Comparison of ENCODE assay signal across 15 cellular contexts in the genomic region with DNA sequence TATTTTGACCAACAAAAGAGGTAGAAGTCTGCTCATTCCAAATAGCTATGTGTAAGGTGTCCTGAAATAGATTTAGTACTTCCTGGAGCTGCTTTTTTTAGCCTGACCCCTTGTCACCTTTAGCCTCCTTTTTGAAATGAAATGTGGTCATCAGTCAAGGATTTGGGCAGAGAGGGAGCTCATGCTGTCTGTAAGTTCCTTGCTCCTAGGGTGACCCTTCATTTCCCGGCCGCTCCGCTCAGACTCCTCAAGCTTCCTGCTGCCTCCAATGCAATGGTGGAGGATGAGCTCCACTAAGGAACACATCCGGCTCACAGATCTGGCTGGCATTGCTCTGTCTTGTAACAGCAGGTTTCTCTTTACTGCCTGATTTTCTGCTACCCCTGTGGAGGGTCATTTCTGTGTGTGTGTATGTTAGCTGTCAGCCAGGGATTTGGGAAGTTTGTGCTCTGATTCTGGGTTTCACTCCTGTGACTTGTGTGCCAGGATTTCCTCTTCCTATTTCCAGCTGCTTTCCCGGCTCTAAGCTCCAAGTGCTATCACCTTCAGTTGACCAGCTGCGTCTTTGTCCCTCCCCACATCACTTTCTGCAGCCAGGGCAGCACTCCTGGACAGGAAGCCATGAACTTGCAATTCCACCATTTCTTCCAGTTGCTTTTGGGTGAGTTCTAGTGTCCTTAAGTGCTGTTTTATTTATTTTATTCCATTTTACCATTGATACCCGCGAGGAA.
"Had no signal": no experiment of that assay in that cellular context is flagged by ENCODE, and none has a peak within 500 bp of the region (broad histone marks: within the 10 kb centered on the region; RNA-seq: fewer than 3 reads in every experiment).

No MANE protein-coding gene starts in this region.

- H3K27ac ChIP-seq: colonic mucosa, testis had no signal

- H3K9me3 ChIP-seq: colonic mucosa, testis had no signal

- DNase-seq: activated CD4-positive, alpha-beta T cell treated with anti-CD3 and anti-CD28 coated beads, Interleukin-2, amount 10 ng/mL, durations not matched to agents 24 days and 14 days; activated CD8-positive, alpha-beta T cell treated with anti-CD3 and anti-CD28 coated beads for 36 hours; activated naive CD4-positive, alpha-beta T cell treated with Interleukin-2 at 50 U/mL for 16 hours; activated T-cell treated with anti-CD3 and anti-CD28 coated beads, Interleukin-2, amount 50 U/mL, for 1 hour; anterior cingulate cortex; colonic mucosa; endodermal cell; foreskin melanocyte; kidney glomerular epithelial cell; midbrain; small intestine; stimulated activated CD4-positive, alpha-beta T cell treated with anti-CD3 and anti-CD28 coated beads, Interleukin-4, amount 100 ng/mL, for 24 hours; testis had no signal

- H3K36me3 ChIP-seq: colonic mucosa had no signal

- H3K4me1 ChIP-seq: colonic mucosa, testis had no signal

- ATAC-seq: activated CD8-positive, alpha-beta T cell treated with anti-CD3 and anti-CD28 coated beads for 36 hours; activated T-helper 17 cell treated with anti-CD3 and anti-CD28 coated beads, Interleukin-2, amount 50 U/mL, for 72 hours; stimulated activated memory B cell treated with anti-CD40 and anti-IgM and Interleukin-4, amounts not matched to agents 10 μg/mL and 1 μg/mL and 100 μg/mL, for 72 hours had no signal

- H3K27me3 ChIP-seq: colonic mucosa, testis had no signal

- H3K4me3 ChIP-seq: colonic mucosa, testis had no signal
